26 cellular contexts compared by ENCODE assay signal in genomic region chr5:56467176-56467717, GRCh38.
"Had no signal": no experiment of that assay in that cellular context is flagged by ENCODE, and none has a peak within 500 bp of the region (broad histone marks: within the 10 kb centered on the region; RNA-seq: fewer than 3 reads in every experiment).

No MANE protein-coding gene starts in this region.

- H3K4me1 ChIP-seq: adrenal gland, ascending aorta, pancreas, right lobe of liver had no signal

- H3K4me3 Mint-ChIP-seq: activated naive CD8-positive, alpha-beta T cell; activated T-cell treated with anti-CD3 and anti-CD28 coated beads, Interleukin-2, amount 50 U/mL, for 24 hours; activated T-helper 17 cell treated with anti-CD3 and anti-CD28 coated beads, Interleukin-2, amount 50 U/mL, for 72 hours; central memory CD8-positive, alpha-beta T cell; effector memory CD8-positive, alpha-beta T cell; nephron; stimulated activated effector memory CD8-positive, alpha-beta T cell treated with anti-CD3 and anti-CD28 coated beads, Interleukin-12 subunit alpha, Interleukin-12 subunit beta, amount 100 ng/mL, for 72 hours had no signal

- H3K27ac ChIP-seq: adrenal gland, ascending aorta, brain microvascular endothelial cell, dorsolateral prefrontal cortex, lower lobe of right lung, pancreas, right lobe of liver, stomach had no signal

- H3K9me3 Mint-ChIP-seq: activated T-cell treated with anti-CD3 and anti-CD28 coated beads, Interleukin-2, amount 50 U/mL, for 24 hours; activated T-helper 17 cell treated with anti-CD3 and anti-CD28 coated beads, Interleukin-2, amount 50 U/mL, for 72 hours; central memory CD8-positive, alpha-beta T cell; effector memory CD8-positive, alpha-beta T cell; nephron; stimulated activated effector memory CD8-positive, alpha-beta T cell treated with anti-CD3 and anti-CD28 coated beads, Interleukin-12 subunit alpha, Interleukin-12 subunit beta, amount 100 ng/mL, for 72 hours had no signal

- H3K36me3 Mint-ChIP-seq: stimulated activated effector memory CD8-positive, alpha-beta T cell treated with anti-CD3 and anti-CD28 coated beads, Interleukin-12 subunit alpha, Interleukin-12 subunit beta, amount 100 ng/mL, for 72 hours had no signal

- H3K27me3 Mint-ChIP-seq: activated naive CD8-positive, alpha-beta T cell; activated T-cell treated with anti-CD3 and anti-CD28 coated beads, Interleukin-2, amount 50 U/mL, for 24 hours; activated T-helper 17 cell treated with anti-CD3 and anti-CD28 coated beads, Interleukin-2, amount 50 U/mL, for 72 hours had no signal

- H3K4me1 Mint-ChIP-seq: activated T-helper 17 cell treated with anti-CD3 and anti-CD28 coated beads, Interleukin-2, amount 50 U/mL, for 72 hours; central memory CD8-positive, alpha-beta T cell; stimulated activated effector memory CD8-positive, alpha-beta T cell treated with anti-CD3 and anti-CD28 coated beads, Interleukin-12 subunit alpha, Interleukin-12 subunit beta, amount 100 ng/mL, for 72 hours had no signal

- DNase-seq: activated CD4-positive, alpha-beta T cell treated with anti-CD3 and anti-CD28 coated beads for 1 hour; activated CD4-positive, alpha-beta T cell treated with anti-CD3 and anti-CD28 coated beads, Interleukin-2, amount 50 U/mL, for 4 hours; activated CD8-positive, alpha-beta memory T cell treated with anti-CD3 and anti-CD28 coated beads for 24 hours; activated CD8-positive, alpha-beta memory T cell treated with anti-CD3 and anti-CD28 coated beads, Interleukin-2, amount 50 U/mL, for 4 hours; activated naive CD4-positive, alpha-beta T cell; activated T-cell treated with anti-CD3 and anti-CD28 coated beads, Interleukin-2, amount 50 U/mL, for 24 hours; adrenal gland; brain microvascular endothelial cell; dorsolateral prefrontal cortex; effector memory CD8-positive, alpha-beta T cell; foreskin fibroblast; lower lobe of right lung; pancreas; right lobe of liver; small intestine; stimulated activated CD4-positive, alpha-beta T cell treated with anti-CD3 and anti-CD28 coated beads, Interleukin-2, amount 100 ng/mL, for 24 hours; stomach; T-helper 1 cell; trophoblast cell had no signal

- ATAC-seq: activated T-helper 17 cell treated with anti-CD3 and anti-CD28 coated beads, Interleukin-2, amount 50 U/mL, for 72 hours; effector memory CD8-positive, alpha-beta T cell; left lobe of liver; right lobe of liver had no signal

- H3K36me3 ChIP-seq: adrenal gland, ascending aorta, brain microvascular endothelial cell, lower lobe of right lung, pancreas, right lobe of liver, stomach had no signal

- H3K4me3 ChIP-seq: adrenal gland, ascending aorta, dorsolateral prefrontal cortex, lower lobe of right lung, pancreas, right lobe of liver, stomach had no signal

- H3K9me3 ChIP-seq: adrenal gland, ascending aorta, lower lobe of right lung, pancreas, right lobe of liver, stomach had no signal

- H3K27ac Mint-ChIP-seq: activated naive CD8-positive, alpha-beta T cell; activated T-cell treated with anti-CD3 and anti-CD28 coated beads, Interleukin-2, amount 50 U/mL, for 24 hours; activated T-helper 17 cell treated with anti-CD3 and anti-CD28 coated beads, Interleukin-2, amount 50 U/mL, for 72 hours; effector memory CD8-positive, alpha-beta T cell; stimulated activated effector memory CD8-positive, alpha-beta T cell treated with anti-CD3 and anti-CD28 coated beads, Interleukin-12 subunit alpha, Interleukin-12 subunit beta, amount 100 ng/mL, for 72 hours had no signal

- H3K27me3 ChIP-seq: adrenal gland, ascending aorta, brain microvascular endothelial cell, pancreas, right lobe of liver, stomach had no signal
